Comparison of ENCODE assay signal across 11 cellular contexts in the genomic region with DNA sequence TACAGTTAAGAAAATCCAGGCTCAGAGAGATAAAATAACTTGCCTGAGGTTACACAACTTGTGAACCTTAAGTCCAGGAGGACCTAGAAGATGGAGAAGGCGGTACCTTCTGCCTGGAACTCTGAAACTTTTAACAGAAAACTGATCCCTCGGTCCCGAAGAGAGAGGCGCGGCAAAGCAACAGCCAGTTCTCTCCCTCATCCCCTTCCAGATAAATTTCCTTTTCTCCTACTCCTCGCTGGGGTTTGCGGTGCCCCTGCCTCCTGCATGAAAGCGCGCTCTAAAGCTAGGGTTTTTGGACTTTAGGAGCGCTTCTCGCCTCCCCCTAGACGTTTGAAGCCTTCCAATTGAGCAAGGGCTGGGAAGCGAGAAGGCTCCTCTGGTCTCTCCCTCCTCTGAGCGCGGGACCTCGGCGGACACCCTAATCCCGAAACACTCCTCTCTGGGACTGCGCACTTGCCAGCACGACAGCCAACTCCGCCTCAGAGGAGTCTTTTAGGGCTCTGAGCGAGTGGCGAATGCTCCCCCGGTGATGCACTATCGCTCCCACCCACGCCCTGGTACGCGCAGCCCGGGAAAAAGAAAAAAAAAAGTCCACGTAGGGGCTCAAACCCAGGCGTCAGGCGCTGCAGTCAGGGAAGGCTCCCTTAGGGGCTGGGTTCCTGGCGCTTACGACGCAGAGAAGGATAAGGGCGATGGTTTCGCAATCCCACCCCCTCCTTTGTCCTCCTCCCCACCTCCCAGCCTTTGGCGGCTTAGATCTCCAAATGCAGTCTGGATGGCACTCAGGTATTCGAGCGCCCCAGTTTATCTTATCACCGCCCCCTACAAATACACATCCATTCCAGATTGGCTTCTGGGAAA. TPM values are rescaled to one million over a fixed set of nuclear protein-coding genes. Genes with fewer than 3 reads are reported as not detected.
DNase-seq lines count a peak whose midpoint lies in the region; ATAC-seq and TF ChIP-seq lines count a peak whose summit lies in the region.
"Had no signal": no experiment of that assay in that cellular context is flagged by ENCODE, and none has a peak within 500 bp of the region (broad histone marks: within the 10 kb centered on the region; RNA-seq: fewer than 3 reads in every experiment).

No MANE protein-coding gene starts in this region.

- no peak for TF ChIP-seq POLR2A in breast epithelium (IDR thresholded peaks at IDR 0.05)
- no peak for TF ChIP-seq POLR2A in esophagus squamous epithelium (IDR thresholded peaks at IDR 0.05)

- H3K9me3 Mint-ChIP-seq in CD4-positive, alpha-beta T cell: no peaks in the 10 kb centered on the region
- H3K9me3 Mint-ChIP-seq in naive thymus-derived CD8-positive, alpha-beta T cell: peaks cover 0 to 3% (median 0%) of the 10 kb centered on the region in 9 donors

- no peak for DNase-seq in CD4-positive, alpha-beta T cell
- DNase-seq in MG63 (peak; percentile 25), breast epithelium (ENCODE audit: low spot score in 2 of 2) (no peak), OCI-M1 (lab: John Stamatoyannopoulos, UW) (no peak), esophagus squamous epithelium (lab: John Stamatoyannopoulos, UW) (no peak), NCI-H2029 (lab: John Stamatoyannopoulos, UW) (no peak)
- no peak for DNase-seq in naive thymus-derived CD8-positive, alpha-beta T cell
- no peak for DNase-seq in central memory CD4-positive, alpha-beta T cell

- peaks cover 0 to 5% of the 10 kb centered on the region in 2 donors for H3K4me1 ChIP-seq in breast epithelium
- H3K4me1 ChIP-seq in esophagus squamous epithelium: peaks cover 9 to 34% (median 19%) of the 10 kb centered on the region in 3 donors

- no peak for ATAC-seq in CD4-positive, alpha-beta T cell (ENCODE audit: poor library complexity)
- peak; percentile 41 to 45 for ATAC-seq in naive thymus-derived CD8-positive, alpha-beta T cell

- H3K27me3 Mint-ChIP-seq in CD4-positive, alpha-beta T cell: peaks cover 74% of the 10 kb centered on the region
- peaks cover 45 to 71% (median 60%) of the 10 kb centered on the region in 5 donors for H3K27me3 Mint-ChIP-seq in naive thymus-derived CD8-positive, alpha-beta T cell

- no peak overlapping the region for H3K27ac Mint-ChIP-seq in CD4-positive, alpha-beta T cell
- no peak overlapping the region for H3K27ac Mint-ChIP-seq in naive thymus-derived CD8-positive, alpha-beta T cell

- intact Hi-C loops in CD4-positive, alpha-beta T cell (cut with DNase I, micrococcal nuclease): loop anchor here (2.0 to 10.0 kb wide), 2 partner anchors 17 to 155 kb away; no protein-coding TSS in a partner anchor
- intact Hi-C loops in breast epithelium (cut with DNase I; ENCODE audit: low total_unique reads): no loop called here
- intact Hi-C loops in esophagus squamous epithelium (cut with DNase I): no loop called here

- H3K36me3 Mint-ChIP-seq in CD4-positive, alpha-beta T cell (ENCODE audit: low read depth): no peaks in the 10 kb centered on the region
- peaks cover 0 to 4% (median 0%) of the 10 kb centered on the region in 3 donors for H3K36me3 Mint-ChIP-seq in naive thymus-derived CD8-positive, alpha-beta T cell

- H3K4me3 Mint-ChIP-seq in CD4-positive, alpha-beta T cell: peak overlapping the region; percentile 61
- H3K4me3 Mint-ChIP-seq in naive thymus-derived CD8-positive, alpha-beta T cell: peak overlapping the region; percentile 57 to 77 (median 66)

- POLR2A ChIA-PET in CD4-positive, alpha-beta T cell (lab: Charles Lee): no interaction called here
- POLR2A ChIA-PET in naive thymus-derived CD8-positive, alpha-beta T cell (lab: Charles Lee): no interaction called here

- TF ChIP-seq CTCF in CD4-positive, alpha-beta T cell (IDR thresholded peaks at IDR 0.05): no peak
- TF ChIP-seq CTCF in breast epithelium (IDR thresholded peaks at IDR 0.05) (no peak), esophagus squamous epithelium (IDR thresholded peaks at IDR 0.05) (no peak)

- CTCF ChIA-PET in CD4-positive, alpha-beta T cell (lab: Charles Lee): no interaction called here

- H3K4me1 Mint-ChIP-seq in CD4-positive, alpha-beta T cell (ENCODE audit: low read depth): peaks cover 50% of the 10 kb centered on the region
- H3K4me1 Mint-ChIP-seq in naive thymus-derived CD8-positive, alpha-beta T cell: peaks cover 28 to 46% (median 36%) of the 10 kb centered on the region in 4 donors

- no peak overlapping the region for H3K27ac ChIP-seq in CD4-positive, alpha-beta T cell (ENCODE audit: low read depth, low read length)
- H3K27ac ChIP-seq in breast epithelium: no peak overlapping the region
- no peak overlapping the region for H3K27ac ChIP-seq in esophagus squamous epithelium
- H3K27ac ChIP-seq: vagina had no signal

- peaks cover 69% of the 10 kb centered on the region for H3K27me3 ChIP-seq in CD4-positive, alpha-beta T cell (ENCODE audit: control insufficient read depth, insufficient read depth, low read length)
- no peaks in the 10 kb centered on the region for H3K27me3 ChIP-seq in MG63
- peaks cover 0 to 64% of the 10 kb centered on the region in 2 donors for H3K27me3 ChIP-seq in breast epithelium
- H3K27me3 ChIP-seq in esophagus squamous epithelium: peaks cover 12 to 82% (median 47%) of the 10 kb centered on the region in 4 donors

- no peaks in the 10 kb centered on the region for H3K36me3 ChIP-seq in MG63
- no peaks in the 10 kb centered on the region for H3K36me3 ChIP-seq in breast epithelium
- H3K36me3 ChIP-seq in esophagus squamous epithelium: no peaks in the 10 kb centered on the region
- H3K36me3 ChIP-seq: vagina had no signal

- WGBS in esophagus squamous epithelium, 2 donors: 6 to 10% methylated on average over 17 to 35 of the region's 41 CpGs

- H3K4me3 ChIP-seq in MG63: peak overlapping the region; percentile 34
- peak overlapping the region; percentile 25 to 56 (median 26) for H3K4me3 ChIP-seq in breast epithelium
- H3K4me3 ChIP-seq in esophagus squamous epithelium: peak overlapping the region in 2 of 4 donors; percentile 17 to 46

- H3K9me3 ChIP-seq in CD4-positive, alpha-beta T cell (ENCODE audit: control insufficient read depth, low read length): no peaks in the 10 kb centered on the region
- H3K9me3 ChIP-seq in MG63 (no peaks in the 10 kb centered on the region), breast epithelium (no peaks in the 10 kb centered on the region), esophagus squamous epithelium (no peaks in the 10 kb centered on the region)
- H3K9me3 ChIP-seq: vagina had no signal

RNA-seq across cellular contexts. Expression of gene EOMES, which starts 7.9 kb away (rescaled TPM):
- total RNA-seq in CD4-positive, alpha-beta T cell: under 1 TPM; 0.64 to 0.69 TPM
- 0.30 TPM in 1 of 2 replicates, not detected in the other for total RNA-seq in MG63 (2014; rRNA removed; shearing (Covaris generic); ENCODE audit: low replicate concordance)
- under 1 TPM in 2 of 3 donors, not detected in 1; 0.48 to 0.88 TPM for total RNA-seq in breast epithelium
- total RNA-seq in naive thymus-derived CD8-positive, alpha-beta T cell: 1 to 10 TPM; 4.6 to 6.1 TPM
- polyA plus RNA-seq in naive thymus-derived CD8-positive, alpha-beta T cell: 100 to 1,000 TPM in 1 of 3 donors, 1 to 10 TPM in 2; 6.2 to 103 (median 8.4) TPM
- total RNA-seq in esophagus squamous epithelium: under 1 TPM in 3 of 4 donors, not detected in 1; 0.18 to 0.23 (median 0.19) TPM
- total RNA-seq: glomerular endothelial cell, OCI-LY7 had no signal

Comparison
In these comparisons a context has a peak if more than half of its experiments do, and no peak if none do; other contexts are left out.
1. intact Hi-C loops: an anchor here in CD4-positive, alpha-beta T cell (2.0 to 10.0 kb wide); none called in breast epithelium and esophagus squamous epithelium.